In the genomic region with DNA sequence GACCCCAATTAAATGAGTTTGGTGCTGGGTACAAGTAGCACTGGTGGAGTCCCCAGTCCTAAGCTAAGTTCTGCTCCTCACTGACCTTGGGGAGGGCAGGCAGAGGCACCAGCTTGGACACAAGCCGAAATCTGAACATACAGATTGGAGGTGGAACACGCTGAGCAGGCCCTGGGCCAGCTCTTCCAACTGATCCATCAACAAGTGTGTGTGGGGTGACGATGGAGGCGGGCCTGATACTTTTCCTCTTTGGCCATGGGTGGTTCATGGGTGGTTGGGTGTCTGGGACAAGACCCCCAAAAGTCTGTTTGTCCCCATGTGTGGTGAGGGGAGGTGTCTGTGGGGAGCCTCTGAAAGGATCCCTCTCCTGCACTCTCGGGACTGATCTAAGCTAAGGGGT, we compare ENCODE assay signal across 15 cellular contexts. TPM values are rescaled to one million over a fixed set of nuclear protein-coding genes. Genes with fewer than 3 reads are reported as not detected.
"Had no signal": no experiment of that assay in that cellular context is flagged by ENCODE, and none has a peak within 500 bp of the region (broad histone marks: within the 10 kb centered on the region; RNA-seq: fewer than 3 reads in every experiment).

No MANE protein-coding gene starts in this region.

- H3K4me3 ChIP-seq: hepatocyte, SJCRH30, tibial artery had no signal

- ATAC-seq: activated CD4-positive, CD25-positive, alpha-beta regulatory T cell treated with anti-CD3 and anti-CD28 coated beads, Interleukin-2, amount 50 U/mL, for 24 hours; activated T-cell treated with anti-CD3 and anti-CD28 coated beads, Interleukin-2, amount 50 U/mL, for 4 hours; gastroesophageal sphincter; lower lobe of right lung; naive thymus-derived CD4-positive, alpha-beta T cell had no signal

- H3K9me3 ChIP-seq: breast epithelium, gastroesophageal sphincter, lower lobe of right lung, SJCRH30, tibial artery had no signal

- DNase-seq: activated CD4-positive, alpha-beta T cell treated with anti-CD3 and anti-CD28 coated beads, Interleukin-2, amount 50 U/mL, for 4 hours; activated effector memory CD4-positive, alpha-beta T cell treated with anti-CD3 and anti-CD28 coated beads, Interleukin-2, amount 50 U/mL, for 16 hours; activated naive CD8-positive, alpha-beta T cell treated with anti-CD3 and anti-CD28 coated beads for 36 hours; activated T-cell treated with anti-CD3 and anti-CD28 coated beads, Interleukin-2, amount 50 U/mL, for 4 hours; effector CD4-positive, alpha-beta T cell; lower lobe of right lung; naive thymus-derived CD4-positive, alpha-beta T cell; SJCRH30; SW 1271; tibial artery had no signal

- H3K36me3 ChIP-seq: breast epithelium, gastroesophageal sphincter, lower lobe of right lung, SJCRH30, tibial artery had no signal

- H3K27ac ChIP-seq: breast epithelium, hepatocyte, lower lobe of right lung, SJCRH30, tibial artery had no signal

- H3K4me1 ChIP-seq: breast epithelium, lower lobe of right lung, SJCRH30 had no signal

RNA-seq across cellular contexts. Expression of a gene that starts 1.9 kb away (rescaled TPM):
- total RNA-seq: activated naive CD8-positive, alpha-beta T cell treated with anti-CD3 and anti-CD28 coated beads for 36 hours; activated T-cell treated with anti-CD3 and anti-CD28 coated beads, Interleukin-2, amount 50 U/mL, for 4 hours; naive thymus-derived CD4-positive, alpha-beta T cell; renal cortical epithelial cell; SJCRH30 had no signal
- polyA plus RNA-seq: hepatocyte; naive thymus-derived CD4-positive, alpha-beta T cell had no signal
